In genomic region chr5:10320793-10321192, GRCh38 we compare ENCODE assay signal across 27 cellular contexts.
"Had no signal": no experiment of that assay in that cellular context is flagged by ENCODE, and none has a peak within 500 bp of the region (broad histone marks: within the 10 kb centered on the region; RNA-seq: fewer than 3 reads in every experiment).

No MANE protein-coding gene starts in this region.

- H3K36me3 ChIP-seq: adrenal gland, ascending aorta, brain microvascular endothelial cell, gastrocnemius medialis, neutrophil, thyroid gland, upper lobe of left lung had no signal

- H3K27me3 ChIP-seq: adrenal gland, ascending aorta, brain microvascular endothelial cell, dorsolateral prefrontal cortex, gastrocnemius medialis, thyroid gland, upper lobe of left lung had no signal

- H3K4me3 ChIP-seq: adrenal gland, ascending aorta, coronary artery, dorsolateral prefrontal cortex, gastrocnemius medialis, thyroid gland, upper lobe of left lung had no signal

- H3K4me1 ChIP-seq: adrenal gland, ascending aorta, upper lobe of left lung had no signal

- DNase-seq: activated CD4-positive, alpha-beta T cell treated with anti-CD3 and anti-CD28 coated beads for 4 hours; activated CD4-positive, alpha-beta T cell treated with anti-CD3 and anti-CD28 coated beads, Interleukin-2, amount 50 U/mL, for 4 hours; activated naive CD4-positive, alpha-beta T cell treated with anti-CD3 and anti-CD28 coated beads for 36 hours; activated naive CD8-positive, alpha-beta T cell treated with anti-CD3 and anti-CD28 coated beads for 36 hours; activated T-cell treated with anti-CD3 and anti-CD28 coated beads for 4 hours; activated T-cell treated with anti-CD3 and anti-CD28 coated beads, Interleukin-2, amount 50 U/mL, for 72 hours; adrenal gland; brain microvascular endothelial cell; dorsolateral prefrontal cortex; effector memory CD4-positive, alpha-beta T cell; gastrocnemius medialis; glutamatergic neuron; islet precursor cell; left ventricle myocardium superior; small intestine; stimulated activated CD4-positive, alpha-beta T cell treated with anti-CD3 and anti-CD28 coated beads, Interleukin-4, amount 100 ng/mL, for 4 hours; stimulated activated CD8-positive, alpha-beta memory T cell treated with anti-CD3 and anti-CD28 coated beads, Interleukin-4, amount 100 ng/mL, for 48 hours; stimulated activated naive CD8-positive, alpha-beta T cell treated with anti-CD3 and anti-CD28 coated beads, Interleukin-15, amount 100 ng/mL, for 72 hours; substantia nigra; T-helper 9 cell; thyroid gland; upper lobe of left lung had no signal

- H3K27ac ChIP-seq: adrenal gland, ascending aorta, brain microvascular endothelial cell, coronary artery, dorsolateral prefrontal cortex, gastrocnemius medialis, neutrophil, thyroid gland, upper lobe of left lung had no signal

- H3K9me3 ChIP-seq: adrenal gland, ascending aorta, gastrocnemius medialis, neutrophil, thyroid gland, upper lobe of left lung had no signal

- ATAC-seq: activated T-cell treated with anti-CD3 and anti-CD28 coated beads, Interleukin-2, amount 50 U/mL, for 72 hours; gastrocnemius medialis; left ventricle myocardium superior; sciatic nerve; stimulated activated memory B cell treated with anti-CD40 and anti-IgM and Interleukin-4, amounts not matched to agents 10 μg/mL and 1 μg/mL and 100 μg/mL, for 72 hours; stimulated activated naive CD8-positive, alpha-beta T cell treated with anti-CD3 and anti-CD28 coated beads, Interleukin-15, amount 100 ng/mL, for 72 hours had no signal
